1 cellular context compared by ENCODE assay signal in genomic region chr6:45567879-45568278, GRCh38.
TF ChIP-seq lines count a peak whose summit lies in the region.

No MANE protein-coding gene starts in this region.

TF ChIP-seq in WTC11, 78 proteins besides CTCF, POLR2A, EP300 and RAD21 (continued from another document):
- TF ChIP-seq PRDM15 (CRISPR knock-in tag; IDR thresholded peaks at IDR 0.05) (no peak), CREB1 (CRISPR knock-in tag; IDR thresholded peaks at IDR 0.05) (no peak), ZNF121 (CRISPR knock-in tag; IDR thresholded peaks at IDR 0.05) (0 out of 2 replicates have a peak, but pooled peaks have one; percentile 10), KAT7 (CRISPR knock-in tag; IDR thresholded peaks at IDR 0.05; ENCODE audit: borderline replicate concordance) (no peak), ZBTB43 (CRISPR knock-in tag; IDR thresholded peaks at IDR 0.05) (no peak), E2F5 (CRISPR knock-in tag; IDR thresholded peaks at IDR 0.05) (no peak)
